18 cellular contexts compared by ENCODE assay signal in the genomic region with DNA sequence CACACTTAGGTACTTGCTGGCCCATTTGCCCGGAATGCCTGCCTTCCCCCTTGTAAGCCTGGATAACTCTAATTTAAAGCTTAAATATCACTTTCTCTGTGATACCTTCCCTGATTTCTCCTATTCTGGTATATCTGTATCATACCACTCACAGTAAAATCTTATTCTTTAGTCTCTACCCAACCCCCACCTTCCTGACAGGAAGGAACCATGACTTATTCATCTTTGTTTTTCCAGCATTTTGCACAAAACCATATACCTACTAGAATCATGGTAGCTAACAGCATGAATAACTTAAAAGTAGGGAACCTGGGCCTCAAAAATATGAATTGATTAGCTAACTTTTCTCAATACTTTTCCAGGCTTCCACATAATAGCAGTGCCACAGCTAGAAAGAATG.
A peak's percentile ranks its signal among the peaks of the same experiment; 100 is the strongest.
DNase-seq lines count a peak whose midpoint lies in the region; ATAC-seq and TF ChIP-seq lines count a peak whose summit lies in the region.
"Had no signal": no experiment of that assay in that cellular context is flagged by ENCODE, and none has a peak within 500 bp of the region (broad histone marks: within the 10 kb centered on the region; RNA-seq: fewer than 3 reads in every experiment).

No MANE protein-coding gene starts in this region.

- H2BK15ac ChIP-seq in mesendoderm (replicated peaks; ENCODE audit: low read depth) = no peak overlapping the region

- TF ChIP-seq CTCF in SK-N-SH (IDR thresholded peaks at IDR 0.05) (no peak), body of pancreas (IDR thresholded peaks at IDR 0.05) (no peak), CD14-positive monocyte (IDR thresholded peaks at IDR 0.05) (no peak)

- H3K27me3 ChIP-seq in SK-N-SH (ENCODE audit: insufficient read depth) (no peaks in the 10 kb centered on the region), body of pancreas (no peaks in the 10 kb centered on the region), mesendoderm (ENCODE audit: insufficient read depth, low read length, poor library complexity) (no peaks in the 10 kb centered on the region)
- H3K27me3 ChIP-seq: BE2C, BLaER1 had no signal

- H3K23ac ChIP-seq in mesendoderm (ENCODE audit: low read length) = no peak overlapping the region

- H3K36me3 ChIP-seq in SK-N-SH (replicated peaks in 1 of 2; ENCODE audit: control insufficient read depth in 1 of 2, insufficient read depth in 2 of 2, low read length in 1 of 2) (no peaks in the 10 kb centered on the region), body of pancreas (replicated peaks in 1 of 2; ENCODE audit: insufficient read depth in 1 of 2, low read depth in 2 of 2) (no peaks in the 10 kb centered on the region), mesendoderm (ENCODE audit: control insufficient read depth, insufficient read depth, low read length) (no peaks in the 10 kb centered on the region)
- H3K36me3 ChIP-seq: BE2C, BLaER1 had no signal

- DNase-seq in SK-N-SH (no peak), dermis blood vessel endothelial cell (peak; percentile 65), lung microvascular endothelial cell (ENCODE audit: low read depth in 2 of 2) (peak; percentile 21 to 77), body of pancreas (no peak), mesendoderm (no peak), CD14-positive monocyte (ENCODE audit: low spot score) (no peak)
- DNase-seq: ACHN; BE2C; C1 segment of cervical spinal cord; Caco-2; Calu3; CD4-positive, alpha-beta T cell; CD8-positive, alpha-beta T cell; DMS79 treated with DMSO at 0.1 percent for 48 hours; GF-D8 had no signal

- TF ChIP-seq RAD21 in SK-N-SH (IDR thresholded peaks at IDR 0.05; ENCODE audit: low read length) = no peak

- POLR2A ChIA-PET in SK-N-SH (lab: Yijun Ruan, JAX) = no interaction called here

- H3K4me2 ChIP-seq in SK-N-SH = no peak overlapping the region
- no peak overlapping the region for H3K4me2 ChIP-seq in mesendoderm (ENCODE audit: low read length)
- H3K4me2 ChIP-seq: BLaER1 had no signal

- WGBS in SK-N-SH (ENCODE audit: low lambda C conversion rate) = 96% methylated on average over 1 of the region's 1 CpG
- 92 to 96% methylated on average over 1 of the region's 1 CpG for WGBS in body of pancreas, 2 donors
- no CpG with 5 or more reads among the region's 1 CpG for WGBS in mesendoderm (ENCODE audit: extremely low coverage, insufficient coverage, low lambda C conversion rate)

- H4K20me1 ChIP-seq in SK-N-SH (ENCODE audit: insufficient read depth) = no peaks in the 10 kb centered on the region
- H4K20me1 ChIP-seq: BLaER1 had no signal

- peaks cover 0 to 9% (median 2%) of the 10 kb centered on the region in 3 donors for H3K27me3 Mint-ChIP-seq in CD14-positive monocyte (ENCODE audit: low read depth in 3 of 3)

- no peaks in the 10 kb centered on the region for H3K9me3 Mint-ChIP-seq in CD14-positive monocyte
- H3K9me3 Mint-ChIP-seq: CD4-positive, alpha-beta T cell; CD8-positive, alpha-beta T cell had no signal

- no peak overlapping the region for H3K4me3 Mint-ChIP-seq in CD14-positive monocyte
- H3K4me3 Mint-ChIP-seq: CD4-positive, alpha-beta T cell; CD8-positive, alpha-beta T cell had no signal

- no peak for TF ChIP-seq POLR2A in body of pancreas (IDR thresholded peaks at IDR 0.05)

- ATAC-seq in SK-N-SH treated with all-trans-retinoic acid at 6 μM for 48 hours = no peak
- no peak for ATAC-seq in body of pancreas
- ATAC-seq: CD8-positive, alpha-beta T cell had no signal

- no peak overlapping the region for H2BK120ac ChIP-seq in mesendoderm (ENCODE audit: low read depth, low read length)

- H4K5ac ChIP-seq in mesendoderm (ENCODE audit: low read length) = no peak overlapping the region

- H3K27ac Mint-ChIP-seq in CD14-positive monocyte = no peak overlapping the region
- H3K27ac Mint-ChIP-seq: CD4-positive, alpha-beta T cell; CD8-positive, alpha-beta T cell had no signal

- no peak overlapping the region for H3K18ac ChIP-seq in mesendoderm (ENCODE audit: low read length)

- no peak overlapping the region for H2BK5ac ChIP-seq in mesendoderm (ENCODE audit: low read length)

- H2AFZ ChIP-seq in SK-N-SH (ENCODE audit: low read depth) = peak overlapping the region; percentile 66; the same call in 1 of the 2 replicates

- H3K36me3 Mint-ChIP-seq in CD14-positive monocyte = no peaks in the 10 kb centered on the region
- H3K36me3 Mint-ChIP-seq: CD8-positive, alpha-beta T cell had no signal

- intact Hi-C loops in body of pancreas (cut with DNase I) = no loop called here
- intact Hi-C loops in CD14-positive monocyte (cut with micrococcal nuclease) = no loop called here

- H3K79me1 ChIP-seq in mesendoderm (ENCODE audit: low read length) = no peaks in the 10 kb centered on the region

- H3K27ac ChIP-seq in SK-N-SH (ENCODE audit: low read depth in 2 of 2, low read length in 1 of 2) (no peak overlapping the region), body of pancreas (no peak overlapping the region), mesendoderm (ENCODE audit: low read depth, low read length) (no peak overlapping the region)
- H3K27ac ChIP-seq: 22Rv1, BLaER1 had no signal

- no peak overlapping the region for H3K4ac ChIP-seq in mesendoderm (ENCODE audit: low read depth, low read length)

- H3K9me3 ChIP-seq in SK-N-SH (no peaks in the 10 kb centered on the region), body of pancreas (no peaks in the 10 kb centered on the region)
- H3K9me3 ChIP-seq: BE2C, BLaER1, Caco-2 had no signal

- H3K4me3 ChIP-seq in SK-N-SH (ENCODE audit: low read depth in 2 of 2, low read length in 1 of 2) = no peak overlapping the region
- H3K4me3 ChIP-seq in body of pancreas = no peak overlapping the region
- H3K4me3 ChIP-seq in mesendoderm (ENCODE audit: low read length) = no peak overlapping the region
- H3K4me3 ChIP-seq: BLaER1 had no signal

- no peak overlapping the region for H2AK5ac ChIP-seq in mesendoderm (ENCODE audit: low read length)

- H3K9me2 ChIP-seq in SK-N-SH = no peaks in the 10 kb centered on the region

- CTCF ChIA-PET in SK-N-SH (lab: Yijun Ruan, JAX) = interaction anchor here (1.0 kb wide), 2 partner anchors 88 to 332 kb away, joined by 3 to 4 read pairs; no protein-coding TSS in a partner anchor

- H3K9ac ChIP-seq in SK-N-SH (no peak overlapping the region), mesendoderm (ENCODE audit: low read length) (no peak overlapping the region)
- H3K9ac ChIP-seq: BLaER1 had no signal

- peaks cover 26% of the 10 kb centered on the region for H3K4me1 Mint-ChIP-seq in CD14-positive monocyte

- no peak overlapping the region for H3K56ac ChIP-seq in mesendoderm (ENCODE audit: low read length)

- H3K4me1 ChIP-seq in SK-N-SH (ENCODE audit: control insufficient read depth in 1 of 2, insufficient read depth in 2 of 2, low read depth in 1 of 2, low read length in 1 of 2) (peaks cover 0 to 5% of the 10 kb centered on the region in 2 experiments; a peak in 1 of 4 replicates), body of pancreas (no peaks in the 10 kb centered on the region), mesendoderm (ENCODE audit: control insufficient read depth, low read depth, low read length) (peaks cover 2% of the 10 kb centered on the region)
- H3K4me1 ChIP-seq: BE2C, BLaER1, Caco-2 had no signal

- H3K79me2 ChIP-seq in SK-N-SH (ENCODE audit: insufficient read depth) (no peaks in the 10 kb centered on the region), mesendoderm (ENCODE audit: control insufficient read depth, insufficient read depth, low read length) (no peaks in the 10 kb centered on the region)

- peaks cover 6% of the 10 kb centered on the region for H3F3A ChIP-seq in SK-N-SH (replicated peaks; ENCODE audit: insufficient read depth)

- H4K8ac ChIP-seq in mesendoderm (ENCODE audit: low read depth, low read length) = no peak overlapping the region

- TF ChIP-seq EP300 in SK-N-SH (IDR thresholded peaks at IDR 0.05; ENCODE audit: borderline replicate concordance in 1 of 2, low read depth in 1 of 2, low read length in 1 of 2) = no peak

TF ChIP-seq in SK-N-SH, 30 proteins besides CTCF, POLR2A, EP300 and RAD21 (continues in another document):
- TF ChIP-seq FOXM1 (IDR thresholded peaks at IDR 0.05; ENCODE audit: low read depth) = no peak
- no peak for TF ChIP-seq SIN3A (IDR thresholded peaks at IDR 0.05; ENCODE audit: borderline replicate concordance, low read depth, low read length)
- TF ChIP-seq MEF2A (IDR thresholded peaks at IDR 0.05; ENCODE audit: borderline replicate concordance, low read depth) = no peak
- TF ChIP-seq RCOR1 (IDR thresholded peaks at IDR 0.05; ENCODE audit: low read length) = no peak
- no peak for TF ChIP-seq TCF12 (IDR thresholded peaks at IDR 0.05)
- TF ChIP-seq, protein P1, sequence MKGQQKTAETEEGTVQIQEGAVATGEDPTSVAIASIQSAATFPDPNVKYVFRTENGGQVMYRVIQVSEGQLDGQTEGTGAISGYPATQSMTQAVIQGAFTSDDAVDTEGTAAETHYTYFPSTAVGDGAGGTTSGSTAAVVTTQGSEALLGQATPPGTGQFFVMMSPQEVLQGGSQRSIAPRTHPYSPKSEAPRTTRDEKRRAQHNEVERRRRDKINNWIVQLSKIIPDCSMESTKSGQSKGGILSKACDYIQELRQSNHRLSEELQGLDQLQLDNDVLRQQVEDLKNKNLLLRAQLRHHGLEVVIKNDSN (IDR thresholded peaks at IDR 0.05; ENCODE audit: borderline replicate concordance, low read depth) = no peak
- TF ChIP-seq RXRA (IDR thresholded peaks at IDR 0.05; ENCODE audit: borderline replicate concordance, low read depth) = no peak
- TF ChIP-seq TAF1 (IDR thresholded peaks at IDR 0.05; ENCODE audit: borderline replicate concordance, low read depth, low read length) = no peak

TF ChIP-seq in SK-N-SH treated with all-trans-retinoic acid at 6 μM for 48 hours, 23 proteins besides CTCF, POLR2A, EP300 and RAD21:
- TF ChIP-seq ARNTL (CRISPR knock-in tag; IDR thresholded peaks at IDR 0.05; ENCODE audit: borderline replicate concordance, low read depth) = no peak
- TF ChIP-seq BACH2 (CRISPR knock-in tag; IDR thresholded peaks at IDR 0.05; ENCODE audit: borderline replicate concordance) = no peak
- TF ChIP-seq ISL1 (CRISPR knock-in tag; IDR thresholded peaks at IDR 0.05) = no peak
- TF ChIP-seq GLIS3 (CRISPR knock-in tag; IDR thresholded peaks at IDR 0.05) = no peak

Comparison
In these comparisons a context has a peak if more than half of its experiments do, and no peak if none do; other contexts are left out.
1. DNase-seq: peak in dermis blood vessel endothelial cell (single experiment) and lung microvascular endothelial cell (2 of 2); none in SK-N-SH (single experiment), body of pancreas (0 of 4), mesendoderm (single experiment) and CD14-positive monocyte (single experiment).